Comparison of ENCODE assay signal across 2 cellular contexts in the genomic region with DNA sequence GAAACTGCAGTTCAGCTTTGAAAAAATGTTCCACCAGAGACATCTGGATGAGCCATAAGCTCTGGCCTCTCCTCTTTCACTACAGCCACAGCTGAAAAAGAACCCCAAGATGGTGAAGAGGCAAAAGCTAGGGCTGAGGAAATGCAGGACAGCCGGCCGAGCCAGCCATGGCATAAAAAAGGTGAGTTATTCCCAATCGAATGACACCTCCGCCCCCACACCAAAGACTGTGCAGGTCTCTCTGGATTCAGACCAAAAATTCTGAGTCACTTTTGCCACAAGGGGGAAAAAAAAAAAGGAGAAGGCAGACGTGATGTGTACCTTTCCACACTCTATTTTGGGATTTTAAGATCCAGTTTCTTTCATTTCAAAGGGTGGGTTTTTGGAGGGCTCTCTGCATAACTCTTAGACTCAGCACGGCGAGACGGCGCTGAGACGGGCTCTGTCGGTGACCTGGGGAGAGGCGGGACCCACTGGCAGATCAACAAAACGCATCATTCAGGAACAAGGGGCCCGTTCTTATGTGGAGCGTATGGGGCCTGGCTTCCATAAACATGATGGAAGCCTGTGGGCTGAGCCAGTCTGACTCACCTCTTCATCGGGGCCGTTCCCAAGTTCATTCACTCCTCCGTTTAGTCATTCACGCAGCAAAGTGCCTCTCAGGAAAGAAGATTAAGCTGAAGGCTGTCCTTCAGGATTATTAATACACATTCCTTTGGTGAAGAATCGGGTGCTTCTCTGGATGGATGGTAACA.
TF ChIP-seq lines count a peak whose summit lies in the region.

No MANE protein-coding gene starts in this region.

TF ChIP-seq in HEK293, 187 proteins besides CTCF, POLR2A, EP300 and RAD21 (continued from another document and continues in another):
- TF ChIP-seq, protein P1, sequence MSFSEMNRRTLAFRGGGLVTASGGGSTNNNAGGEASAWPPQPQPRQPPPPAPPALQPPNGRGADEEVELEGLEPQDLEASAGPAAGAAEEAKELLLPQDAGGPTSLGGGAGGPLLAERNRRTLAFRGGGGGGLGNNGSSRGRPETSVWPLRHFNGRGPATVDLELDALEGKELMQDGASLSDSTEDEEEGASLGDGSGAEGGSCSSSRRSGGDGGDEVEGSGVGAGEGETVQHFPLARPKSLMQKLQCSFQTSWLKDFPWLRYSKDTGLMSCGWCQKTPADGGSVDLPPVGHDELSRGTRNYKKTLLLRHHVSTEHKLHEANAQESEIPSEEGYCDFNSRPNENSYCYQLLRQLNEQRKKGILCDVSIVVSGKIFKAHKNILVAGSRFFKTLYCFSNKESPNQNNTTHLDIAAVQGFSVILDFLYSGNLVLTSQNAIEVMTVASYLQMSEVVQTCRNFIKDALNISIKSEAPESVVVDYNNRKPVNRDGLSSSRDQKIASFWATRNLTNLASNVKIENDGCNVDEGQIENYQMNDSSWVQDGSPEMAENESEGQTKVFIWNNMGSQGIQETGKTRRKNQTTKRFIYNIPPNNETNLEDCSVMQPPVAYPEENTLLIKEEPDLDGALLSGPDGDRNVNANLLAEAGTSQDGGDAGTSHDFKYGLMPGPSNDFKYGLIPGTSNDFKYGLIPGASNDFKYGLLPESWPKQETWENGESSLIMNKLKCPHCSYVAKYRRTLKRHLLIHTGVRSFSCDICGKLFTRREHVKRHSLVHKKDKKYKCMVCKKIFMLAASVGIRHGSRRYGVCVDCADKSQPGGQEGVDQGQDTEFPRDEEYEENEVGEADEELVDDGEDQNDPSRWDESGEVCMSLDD (tag by site-specific recombination; IDR thresholded peaks at IDR 0.05) = no peak
- TF ChIP-seq ZNF791 (tag by site-specific recombination; IDR thresholded peaks at IDR 0.05) = no peak
- 0 out of 2 replicates have a peak, but pooled peaks have one; percentile 15 for TF ChIP-seq ZNF24 (tag by site-specific recombination; IDR thresholded peaks at IDR 0.05)
- TF ChIP-seq ZNF785 (tag by site-specific recombination; IDR thresholded peaks at IDR 0.05) = no peak
- no peak for TF ChIP-seq ZNF677 (tag by site-specific recombination; IDR thresholded peaks at IDR 0.05)
- no peak for TF ChIP-seq GLI2 (tag by site-specific recombination; IDR thresholded peaks at IDR 0.05; ENCODE audit: borderline replicate concordance, low read depth)
- TF ChIP-seq, protein P2, sequence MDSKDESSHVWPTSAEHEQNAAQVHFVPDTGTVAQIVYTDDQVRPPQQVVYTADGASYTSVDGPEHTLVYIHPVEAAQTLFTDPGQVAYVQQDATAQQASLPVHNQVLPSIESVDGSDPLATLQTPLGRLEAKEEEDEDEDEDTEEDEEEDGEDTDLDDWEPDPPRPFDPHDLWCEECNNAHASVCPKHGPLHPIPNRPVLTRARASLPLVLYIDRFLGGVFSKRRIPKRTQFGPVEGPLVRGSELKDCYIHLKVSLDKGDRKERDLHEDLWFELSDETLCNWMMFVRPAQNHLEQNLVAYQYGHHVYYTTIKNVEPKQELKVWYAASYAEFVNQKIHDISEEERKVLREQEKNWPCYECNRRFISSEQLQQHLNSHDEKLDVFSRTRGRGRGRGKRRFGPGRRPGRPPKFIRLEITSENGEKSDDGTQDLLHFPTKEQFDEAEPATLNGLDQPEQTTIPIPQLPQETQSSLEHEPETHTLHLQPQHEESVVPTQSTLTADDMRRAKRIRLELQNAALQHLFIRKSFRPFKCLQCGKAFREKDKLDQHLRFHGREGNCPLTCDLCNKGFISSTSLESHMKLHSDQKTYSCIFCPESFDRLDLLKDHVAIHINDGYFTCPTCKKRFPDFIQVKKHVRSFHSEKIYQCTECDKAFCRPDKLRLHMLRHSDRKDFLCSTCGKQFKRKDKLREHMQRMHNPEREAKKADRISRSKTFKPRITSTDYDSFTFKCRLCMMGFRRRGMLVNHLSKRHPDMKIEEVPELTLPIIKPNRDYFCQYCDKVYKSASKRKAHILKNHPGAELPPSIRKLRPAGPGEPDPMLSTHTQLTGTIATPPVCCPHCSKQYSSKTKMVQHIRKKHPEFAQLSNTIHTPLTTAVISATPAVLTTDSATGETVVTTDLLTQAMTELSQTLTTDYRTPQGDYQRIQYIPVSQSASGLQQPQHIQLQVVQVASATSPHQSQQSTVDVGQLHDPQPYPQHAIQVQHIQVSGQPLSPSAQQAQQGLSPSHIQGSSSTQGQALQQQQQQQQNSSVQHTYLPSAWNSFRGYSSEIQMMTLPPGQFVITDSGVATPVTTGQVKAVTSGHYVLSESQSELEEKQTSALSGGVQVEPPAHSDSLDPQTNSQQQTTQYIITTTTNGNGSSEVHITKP (tag by site-specific recombination; IDR thresholded peaks at IDR 0.05) = peak; percentile 29; the same call in 1 of the 2 replicates
- TF ChIP-seq YY2 (tag by site-specific recombination; IDR thresholded peaks at IDR 0.05) = no peak
- peak; percentile 94 for TF ChIP-seq ZNF600 (tag by site-specific recombination; IDR thresholded peaks at IDR 0.05)
- TF ChIP-seq ZBTB11 (tag by site-specific recombination; conservative IDR thresholded peaks at IDR 0.05; ENCODE audit: low read depth) = no peak
- TF ChIP-seq ZEB2 (tag by site-specific recombination; IDR thresholded peaks at IDR 0.05) = no peak
- TF ChIP-seq ZNF776 (tag by site-specific recombination; IDR thresholded peaks at IDR 0.05; ENCODE audit: borderline replicate concordance) = no peak
- no peak for TF ChIP-seq ZNF830 (tag by site-specific recombination; IDR thresholded peaks at IDR 0.05; ENCODE audit: low read depth)
- no peak for TF ChIP-seq ZNF211 (tag by site-specific recombination; IDR thresholded peaks at IDR 0.05; ENCODE audit: low read depth)
- no peak for TF ChIP-seq ZNF544 (tag by site-specific recombination; IDR thresholded peaks at IDR 0.05)
- TF ChIP-seq ZNF48 (tag by site-specific recombination; IDR thresholded peaks at IDR 0.05) = no peak

TF ChIP-seq in SK-N-SH treated with all-trans-retinoic acid at 6 μM for 48 hours, 23 proteins besides CTCF, POLR2A, EP300 and RAD21 (continued from another document):
- TF ChIP-seq, protein P3, sequence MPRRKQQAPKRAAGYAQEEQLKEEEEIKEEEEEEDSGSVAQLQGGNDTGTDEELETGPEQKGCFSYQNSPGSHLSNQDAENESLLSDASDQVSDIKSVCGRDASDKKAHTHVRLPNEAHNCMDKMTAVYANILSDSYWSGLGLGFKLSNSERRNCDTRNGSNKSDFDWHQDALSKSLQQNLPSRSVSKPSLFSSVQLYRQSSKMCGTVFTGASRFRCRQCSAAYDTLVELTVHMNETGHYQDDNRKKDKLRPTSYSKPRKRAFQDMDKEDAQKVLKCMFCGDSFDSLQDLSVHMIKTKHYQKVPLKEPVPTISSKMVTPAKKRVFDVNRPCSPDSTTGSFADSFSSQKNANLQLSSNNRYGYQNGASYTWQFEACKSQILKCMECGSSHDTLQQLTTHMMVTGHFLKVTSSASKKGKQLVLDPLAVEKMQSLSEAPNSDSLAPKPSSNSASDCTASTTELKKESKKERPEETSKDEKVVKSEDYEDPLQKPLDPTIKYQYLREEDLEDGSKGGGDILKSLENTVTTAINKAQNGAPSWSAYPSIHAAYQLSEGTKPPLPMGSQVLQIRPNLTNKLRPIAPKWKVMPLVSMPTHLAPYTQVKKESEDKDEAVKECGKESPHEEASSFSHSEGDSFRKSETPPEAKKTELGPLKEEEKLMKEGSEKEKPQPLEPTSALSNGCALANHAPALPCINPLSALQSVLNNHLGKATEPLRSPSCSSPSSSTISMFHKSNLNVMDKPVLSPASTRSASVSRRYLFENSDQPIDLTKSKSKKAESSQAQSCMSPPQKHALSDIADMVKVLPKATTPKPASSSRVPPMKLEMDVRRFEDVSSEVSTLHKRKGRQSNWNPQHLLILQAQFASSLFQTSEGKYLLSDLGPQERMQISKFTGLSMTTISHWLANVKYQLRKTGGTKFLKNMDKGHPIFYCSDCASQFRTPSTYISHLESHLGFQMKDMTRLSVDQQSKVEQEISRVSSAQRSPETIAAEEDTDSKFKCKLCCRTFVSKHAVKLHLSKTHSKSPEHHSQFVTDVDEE (CRISPR knock-in tag; IDR thresholded peaks at IDR 0.05) = no peak
- TF ChIP-seq ZC3H10 (CRISPR knock-in tag; IDR thresholded peaks at IDR 0.05) = no peak
